In genomic region chr7:1664711-1665591, GRCh38 we compare ENCODE assay signal across 8 cellular contexts. TPM values are rescaled to one million over a fixed set of nuclear protein-coding genes. Genes with fewer than 3 reads are reported as not detected.
DNase-seq lines count a peak whose midpoint lies in the region; ATAC-seq and TF ChIP-seq lines count a peak whose summit lies in the region.

No MANE protein-coding gene starts in this region.

- H3K27me3 ChIP-seq in left lung: peaks cover 47 to 98% of the 10 kb centered on the region in 2 donors

- no peaks in the 10 kb centered on the region for H3K36me3 ChIP-seq in left lung

- H3K27ac Mint-ChIP-seq in dendritic cell treated with granulocyte-macrophage colony-stimulating factor and Interleukin-4, amounts not matched to agents 40 ng/mL and 50 ng/mL, for 4 days: no peak overlapping the region

- H3K36me3 Mint-ChIP-seq in dendritic cell treated with granulocyte-macrophage colony-stimulating factor and Interleukin-4, amounts not matched to agents 40 ng/mL and 50 ng/mL, for 4 days (ENCODE audit: low read depth): no peaks in the 10 kb centered on the region

- H3K4me3 ChIP-seq in WI38 (ENCODE audit: low read depth, low read length) (peak overlapping the region; percentile 56), left lung (peak overlapping the region; percentile 42 to 48)

- intact Hi-C loops in dendritic cell treated with granulocyte-macrophage colony-stimulating factor and Interleukin-4, amounts not matched to agents 40 ng/mL and 50 ng/mL, for 4 days (cut with micrococcal nuclease): loop anchor here (2.0 to 10.0 kb wide), 2 partner anchors 544 to 690 kb away; partner anchors contain the start of gene EIF3B
- intact Hi-C loops in left lung (cut with DNase I): loop anchor here in 1 of 2 donors (10.0 kb wide), 1 partner anchor 540 kb away; no protein-coding TSS in a partner anchor

- ATAC-seq in left lung: peak; percentile 58

- peak overlapping the region in 1 of 2 donors; percentile 23 for H3K27ac ChIP-seq in left lung

- peak overlapping the region; percentile 62 for H3K4me3 Mint-ChIP-seq in dendritic cell treated with granulocyte-macrophage colony-stimulating factor and Interleukin-4, amounts not matched to agents 40 ng/mL and 50 ng/mL, for 4 days

- peaks cover 73% of the 10 kb centered on the region for H3K27me3 Mint-ChIP-seq in dendritic cell treated with granulocyte-macrophage colony-stimulating factor and Interleukin-4, amounts not matched to agents 40 ng/mL and 50 ng/mL, for 4 days

- TF ChIP-seq CTCF in WI38 (IDR thresholded peaks at IDR 0.05; ENCODE audit: low read depth, low read length) (peak; percentile 60), left lung (IDR thresholded peaks at IDR 0.05) (peak; percentile 49 to 58)

- DNase-seq in DMS 273 treated with DMSO at 0.1 percent for 48 hours (lab: John Stamatoyannopoulos, UW): peak; percentile 26
- DNase-seq in M059J (ENCODE audit: low read depth): peak; percentile 29
- DNase-seq in left lung: peak; percentile 55 to 80
- DNase-seq in stimulated activated CD4-positive, alpha-beta T cell treated with anti-CD3 and anti-CD28 coated beads, Interleukin-4, amount 100 ng/mL, for 1 hour: peak; percentile 67
- no peak for DNase-seq in NOMO-1 treated with DMSO at 0.1 percent for 48 hours (lab: John Stamatoyannopoulos, UW; ENCODE audit: unreplicated experiment)
- DNase-seq in NK-92 (lab: John Stamatoyannopoulos, UW; ENCODE audit: unreplicated experiment): no peak

- H3K4me1 Mint-ChIP-seq in dendritic cell treated with granulocyte-macrophage colony-stimulating factor and Interleukin-4, amounts not matched to agents 40 ng/mL and 50 ng/mL, for 4 days (ENCODE audit: low read depth): peaks cover 11% of the 10 kb centered on the region

- H3K9me3 ChIP-seq in left lung: no peaks in the 10 kb centered on the region

- H3K4me1 ChIP-seq in left lung: peaks cover 23 to 54% of the 10 kb centered on the region in 2 donors

- no peaks in the 10 kb centered on the region for H3K9me3 Mint-ChIP-seq in dendritic cell treated with granulocyte-macrophage colony-stimulating factor and Interleukin-4, amounts not matched to agents 40 ng/mL and 50 ng/mL, for 4 days

RNA-seq across cellular contexts. Expression of gene ELFN1, which starts 5.1 kb away (rescaled TPM):
- total RNA-seq in M059J (2014; rRNA removed; shearing (Covaris generic)): not detected in 2 replicates
- total RNA-seq in left lung: 1 to 10 TPM; 1.5 to 1.6 TPM

Comparison
In these comparisons a context has a peak if more than half of its experiments do, and no peak if none do; other contexts are left out.
1. DNase-seq: peak in DMS 273 treated with DMSO at 0.1 percent for 48 hours (single experiment), M059J (single experiment), left lung (2 of 2) and stimulated activated CD4-positive, alpha-beta T cell treated with anti-CD3 and anti-CD28 coated beads, Interleukin-4, amount 100 ng/mL, for 1 hour (single experiment); none in NOMO-1 treated with DMSO at 0.1 percent for 48 hours (single experiment) and NK-92 (single experiment).